ENCODE assay signal across 29 cellular contexts in genomic region chr10:725786-726185, GRCh38. TPM values are rescaled to one million over a fixed set of nuclear protein-coding genes. Genes with fewer than 3 reads are reported as not detected.
DNase-seq lines count a peak whose midpoint lies in the region; ATAC-seq and TF ChIP-seq lines count a peak whose summit lies in the region.
"Had no signal": no experiment of that assay in that cellular context is flagged by ENCODE, and none has a peak within 500 bp of the region (broad histone marks: within the 10 kb centered on the region; RNA-seq: fewer than 3 reads in every experiment).

No MANE protein-coding gene starts in this region.

- DNase-seq in left cardiac atrium = no peak
- no peak for DNase-seq in left ventricle myocardium inferior
- peak; percentile 19 for DNase-seq in adipocyte (ENCODE audit: low read depth)
- peak; percentile 4 for DNase-seq in iris pigment epithelial cell (ENCODE audit: low read depth)
- no peak for DNase-seq in GDM1 (lab: John Stamatoyannopoulos, UW)
- DNase-seq in activated T-cell treated with anti-CD3 and anti-CD28 coated beads, Interleukin-2, amount 50 U/mL, for 72 hours = no peak
- no peak for DNase-seq in cerebellar cortex (ENCODE audit: low spot score)
- no peak for DNase-seq in natural killer cell
- DNase-seq: activated CD4-positive, alpha-beta T cell treated with anti-CD3 and anti-CD28 coated beads for 36 hours; activated CD8-positive, alpha-beta memory T cell treated with anti-CD3 and anti-CD28 coated beads for 24 hours; activated gamma-delta T cell; activated naive CD8-positive, alpha-beta T cell treated with anti-CD3 and anti-CD28 coated beads, Interleukin-2, amount 10 ng/mL, durations not matched to agents 7 days and 5 days; activated T-cell treated with anti-CD3 and anti-CD28 coated beads, Interleukin-2, amount 50 U/mL, for 1 hour; caudate nucleus; endodermal cell; GF-D8; islet precursor cell; NCI-H1694; NCI-H510A treated with DMSO at 0.1 percent for 48 hours; nephron progenitor cell; NK-92 treated with Interleukin-12 subunit alpha and Interleukin-12 subunit beta, amount 100 ng/mL, for 24 hours; SHP77 treated with DMSO at 0.1 percent for 48 hours; substantia nigra had no signal

- TF ChIP-seq CTCF in left ventricle myocardium inferior (IDR thresholded peaks at IDR 0.05; ENCODE audit: borderline replicate concordance) (no peak), natural killer cell (IDR thresholded peaks at IDR 0.05) (no peak)

- H3K36me3 ChIP-seq in left ventricle myocardium inferior (no peaks in the 10 kb centered on the region), adipocyte (ENCODE audit: control insufficient read depth, insufficient read depth, low read length, severe bottlenecking) (no peaks in the 10 kb centered on the region)

- H3K9me3 Mint-ChIP-seq in activated T-cell treated with anti-CD3 and anti-CD28 coated beads, Interleukin-2, amount 50 U/mL, for 72 hours = no peaks in the 10 kb centered on the region
- no peaks in the 10 kb centered on the region for H3K9me3 Mint-ChIP-seq in natural killer cell
- H3K9me3 Mint-ChIP-seq: activated naive CD8-positive, alpha-beta T cell treated with anti-CD3 and anti-CD28 coated beads, Interleukin-2, amount 10 ng/mL, durations not matched to agents 7 days and 5 days; T-helper 2 cell treated with Interferon-gamma antibody and Interleukin-4, amounts not matched to agents 5 μg/mL and 100 μg/mL, for 36 hours had no signal

- no peak overlapping the region for H3K27ac Mint-ChIP-seq in activated T-cell treated with anti-CD3 and anti-CD28 coated beads, Interleukin-2, amount 50 U/mL, for 72 hours
- H3K27ac Mint-ChIP-seq in natural killer cell = no peak overlapping the region
- H3K27ac Mint-ChIP-seq: activated CD4-positive, alpha-beta T cell treated with anti-CD3 and anti-CD28 coated beads for 36 hours; activated naive CD8-positive, alpha-beta T cell treated with anti-CD3 and anti-CD28 coated beads, Interleukin-2, amount 10 ng/mL, durations not matched to agents 7 days and 5 days; dendritic cell treated with granulocyte-macrophage colony-stimulating factor and Interleukin-4, amounts not matched to agents 40 ng/mL and 50 ng/mL, for 4 days; endodermal cell; nephron progenitor cell; T-helper 2 cell treated with Interferon-gamma antibody and Interleukin-4, amounts not matched to agents 5 μg/mL and 100 μg/mL, for 36 hours had no signal

- H3K27ac ChIP-seq in left ventricle myocardium inferior (replicated peaks) = no peak overlapping the region
- H3K27ac ChIP-seq: A549, parathyroid adenoma had no signal

- no peaks in the 10 kb centered on the region for H3K4me1 Mint-ChIP-seq in activated T-cell treated with anti-CD3 and anti-CD28 coated beads, Interleukin-2, amount 50 U/mL, for 72 hours (ENCODE audit: low read depth)
- H3K4me1 Mint-ChIP-seq in natural killer cell = no peaks in the 10 kb centered on the region
- H3K4me1 Mint-ChIP-seq: activated CD4-positive, alpha-beta T cell treated with anti-CD3 and anti-CD28 coated beads for 36 hours; activated naive CD8-positive, alpha-beta T cell treated with anti-CD3 and anti-CD28 coated beads, Interleukin-2, amount 10 ng/mL, durations not matched to agents 7 days and 5 days; endodermal cell; nephron progenitor cell had no signal

- intact Hi-C loops in left cardiac atrium (cut with DNase I) = no loop called here
- intact Hi-C loops in left ventricle myocardium inferior (cut with micrococcal nuclease) = no loop called here
- intact Hi-C loops in natural killer cell (cut with micrococcal nuclease) = no loop called here

- peak overlapping the region; percentile 18 for H3K9ac ChIP-seq in adipocyte (ENCODE audit: low read length)
- H3K9ac ChIP-seq: parathyroid adenoma had no signal

- ATAC-seq in left cardiac atrium (peak; percentile 15 to 24), natural killer cell (no peak)
- no peak for ATAC-seq in activated T-cell treated with anti-CD3 and anti-CD28 coated beads, Interleukin-2, amount 50 U/mL, for 72 hours (replicated peaks in 1 of 2)
- ATAC-seq: activated CD4-positive, alpha-beta T cell treated with anti-CD3 and anti-CD28 coated beads for 36 hours; esophagus mucosa had no signal

- H3K4me1 ChIP-seq in left ventricle myocardium inferior = no peaks in the 10 kb centered on the region
- H3K4me1 ChIP-seq in adipocyte (ENCODE audit: control insufficient read depth, insufficient read depth, low read length) = peaks cover 10% of the 10 kb centered on the region
- H3K4me1 ChIP-seq: A549, parathyroid adenoma had no signal

- no peaks in the 10 kb centered on the region for H3K27me3 Mint-ChIP-seq in activated T-cell treated with anti-CD3 and anti-CD28 coated beads, Interleukin-2, amount 50 U/mL, for 72 hours (ENCODE audit: low read depth)
- H3K27me3 Mint-ChIP-seq in natural killer cell (ENCODE audit: low read depth in 2 of 2) = no peaks in the 10 kb centered on the region
- H3K27me3 Mint-ChIP-seq: activated CD4-positive, alpha-beta T cell treated with anti-CD3 and anti-CD28 coated beads for 36 hours; activated naive CD8-positive, alpha-beta T cell treated with anti-CD3 and anti-CD28 coated beads, Interleukin-2, amount 10 ng/mL, durations not matched to agents 7 days and 5 days; dendritic cell treated with granulocyte-macrophage colony-stimulating factor and Interleukin-4, amounts not matched to agents 40 ng/mL and 50 ng/mL, for 4 days had no signal

- peaks cover 8% of the 10 kb centered on the region for H3K27me3 ChIP-seq in left ventricle myocardium inferior (ENCODE audit: low read depth)
- peaks cover 7% of the 10 kb centered on the region for H3K27me3 ChIP-seq in adipocyte (replicated peaks; ENCODE audit: control insufficient read depth, insufficient read depth, low read length)

- H3K36me3 Mint-ChIP-seq in activated T-cell treated with anti-CD3 and anti-CD28 coated beads, Interleukin-2, amount 50 U/mL, for 72 hours (ENCODE audit: insufficient read depth in 2 of 2) = no peaks in the 10 kb centered on the region
- no peaks in the 10 kb centered on the region for H3K36me3 Mint-ChIP-seq in natural killer cell
- H3K36me3 Mint-ChIP-seq: activated naive CD8-positive, alpha-beta T cell treated with anti-CD3 and anti-CD28 coated beads, Interleukin-2, amount 10 ng/mL, durations not matched to agents 7 days and 5 days had no signal

- H3K4me3 Mint-ChIP-seq in activated T-cell treated with anti-CD3 and anti-CD28 coated beads, Interleukin-2, amount 50 U/mL, for 72 hours = no peak overlapping the region
- H3K4me3 Mint-ChIP-seq in natural killer cell = no peak overlapping the region
- H3K4me3 Mint-ChIP-seq: activated CD4-positive, alpha-beta T cell treated with anti-CD3 and anti-CD28 coated beads for 36 hours; activated naive CD8-positive, alpha-beta T cell treated with anti-CD3 and anti-CD28 coated beads, Interleukin-2, amount 10 ng/mL, durations not matched to agents 7 days and 5 days; dendritic cell treated with granulocyte-macrophage colony-stimulating factor and Interleukin-4, amounts not matched to agents 40 ng/mL and 50 ng/mL, for 4 days; endodermal cell; nephron progenitor cell; T-helper 2 cell treated with Interferon-gamma antibody and Interleukin-4, amounts not matched to agents 5 μg/mL and 100 μg/mL, for 36 hours had no signal

- no peaks in the 10 kb centered on the region for H3K9me3 ChIP-seq in left ventricle myocardium inferior (replicated peaks)
- H3K9me3 ChIP-seq in adipocyte (ENCODE audit: control insufficient read depth, low read length) = no peaks in the 10 kb centered on the region
- H3K9me3 ChIP-seq: A549 had no signal

- H3K4me3 ChIP-seq in left ventricle myocardium inferior (no peak overlapping the region), adipocyte (ENCODE audit: low read length) (peak overlapping the region; percentile 64)
- H3K4me3 ChIP-seq: A549, lung had no signal

RNA-seq across cellular contexts. Expression of gene DIP2C, which starts 36.3 kb away (rescaled TPM):
- total RNA-seq in left cardiac atrium (10 to 100 TPM; 21.6 to 30.5 TPM), left ventricle myocardium inferior (30.8 TPM), natural killer cell (1 to 10 TPM; 1.5 to 5.8 (median 3.8) TPM)
- 1 to 10 TPM in 1 of 2 donors, under 1 TPM in 1; 0.70 to 1.6 TPM for total RNA-seq in activated T-cell treated with anti-CD3 and anti-CD28 coated beads, Interleukin-2, amount 50 U/mL, for 72 hours

Comparison
In these comparisons a context has a peak if more than half of its experiments do, and no peak if none do; other contexts are left out.
1. ATAC-seq: peak in left cardiac atrium (2 of 2); none in activated T-cell treated with anti-CD3 and anti-CD28 coated beads, Interleukin-2, amount 50 U/mL, for 72 hours (0 of 2) and natural killer cell (0 of 3).
2. DNase-seq: peak in adipocyte (single experiment) and iris pigment epithelial cell (single experiment); none in left cardiac atrium (single experiment), left ventricle myocardium inferior (single experiment), GDM1 (single experiment), activated T-cell treated with anti-CD3 and anti-CD28 coated beads, Interleukin-2, amount 50 U/mL, for 72 hours (0 of 2), cerebellar cortex (single experiment) and natural killer cell (single experiment).